Comparison of ENCODE assay signal across 2 cellular contexts in the genomic region with DNA sequence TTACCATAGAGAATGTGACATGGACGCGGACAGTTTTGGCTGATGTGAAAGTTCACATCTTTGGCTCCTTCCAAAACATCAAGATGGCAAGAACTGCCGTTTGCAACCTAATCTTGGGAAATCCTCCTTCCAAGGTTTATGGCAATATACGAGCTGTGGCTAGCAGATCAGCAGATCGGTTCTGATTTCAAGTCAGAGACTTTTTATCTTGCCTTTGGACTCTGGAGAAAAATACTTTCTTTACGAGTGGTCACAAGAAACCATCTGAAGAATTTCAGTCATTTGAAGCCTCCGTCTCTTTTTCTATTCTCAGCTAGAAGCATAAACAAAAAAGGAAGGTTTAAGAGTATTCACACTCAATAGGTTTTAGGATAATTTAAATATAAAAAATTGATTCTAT.
TF ChIP-seq lines count a peak whose summit lies in the region.

No MANE protein-coding gene starts in this region.

TF ChIP-seq in IMR-90, 13 proteins besides CTCF, POLR2A, EP300 and RAD21:
- TF ChIP-seq BHLHE40 (IDR thresholded peaks at IDR 0.05; ENCODE audit: low read depth, low read length) (no peak), CHD1 (IDR thresholded peaks at IDR 0.05; ENCODE audit: low read depth, low read length) (no peak), RFX5 (IDR thresholded peaks at IDR 0.05; ENCODE audit: low read depth, low read length) (no peak), MAFK (IDR thresholded peaks at IDR 0.05; ENCODE audit: low read depth, low read length) (no peak), NFE2L2 (IDR thresholded peaks at IDR 0.05; ENCODE audit: low read depth, low read length) (no peak), RCOR1 (IDR thresholded peaks at IDR 0.05; ENCODE audit: insufficient replicate concordance, low read length) (no peak), MXI1 (IDR thresholded peaks at IDR 0.05; ENCODE audit: borderline replicate concordance, low read depth, low read length) (no peak)
- TF ChIP-seq, protein P1, sequence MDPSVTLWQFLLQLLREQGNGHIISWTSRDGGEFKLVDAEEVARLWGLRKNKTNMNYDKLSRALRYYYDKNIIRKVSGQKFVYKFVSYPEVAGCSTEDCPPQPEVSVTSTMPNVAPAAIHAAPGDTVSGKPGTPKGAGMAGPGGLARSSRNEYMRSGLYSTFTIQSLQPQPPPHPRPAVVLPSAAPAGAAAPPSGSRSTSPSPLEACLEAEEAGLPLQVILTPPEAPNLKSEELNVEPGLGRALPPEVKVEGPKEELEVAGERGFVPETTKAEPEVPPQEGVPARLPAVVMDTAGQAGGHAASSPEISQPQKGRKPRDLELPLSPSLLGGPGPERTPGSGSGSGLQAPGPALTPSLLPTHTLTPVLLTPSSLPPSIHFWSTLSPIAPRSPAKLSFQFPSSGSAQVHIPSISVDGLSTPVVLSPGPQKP (IDR thresholded peaks at IDR 0.05; ENCODE audit: borderline replicate concordance, low read depth, low read length): no peak

TF ChIP-seq in H1, 55 proteins besides CTCF, POLR2A, EP300 and RAD21:
- TF ChIP-seq CBX8 (IDR thresholded peaks at IDR 0.05; ENCODE audit: borderline replicate concordance, low read depth, low read length) (no peak), CBX5 (IDR thresholded peaks at IDR 0.05; ENCODE audit: low read depth, low read length) (no peak), BCL11A (IDR thresholded peaks at IDR 0.05; ENCODE audit: low read depth in 2 of 2, low read length in 2 of 2) (no peak), HDAC2 (IDR thresholded peaks at IDR 0.05; ENCODE audit: borderline replicate concordance in 1 of 2, low read depth in 2 of 2, low read length in 2 of 2) (no peak), BACH1 (IDR thresholded peaks at IDR 0.05; ENCODE audit: low read length) (no peak), SIX5 (IDR thresholded peaks at IDR 0.05; ENCODE audit: low read depth, low read length) (no peak), RNF2 (IDR thresholded peaks at IDR 0.05; ENCODE audit: borderline replicate concordance, low read depth, low read length, missing control alignments, poor library complexity, severe bottlenecking) (no peak), JUN (IDR thresholded peaks at IDR 0.05; ENCODE audit: low read depth, low read length) (no peak), POU5F1 (IDR thresholded peaks at IDR 0.05; ENCODE audit: low read depth, low read length) (no peak), GTF2F1 (IDR thresholded peaks at IDR 0.05; ENCODE audit: borderline replicate concordance, low read depth, low read length) (no peak), JUND (IDR thresholded peaks at IDR 0.05; ENCODE audit: low read length) (no peak), RBBP5 (IDR thresholded peaks at IDR 0.05; ENCODE audit: borderline replicate concordance, low read depth, low read length) (no peak), CEBPB (IDR thresholded peaks at IDR 0.05; ENCODE audit: low read depth, low read length) (no peak), FOSL1 (IDR thresholded peaks at IDR 0.05; ENCODE audit: insufficient read depth, low read depth, low read length) (no peak)
- TF ChIP-seq, protein P2, sequence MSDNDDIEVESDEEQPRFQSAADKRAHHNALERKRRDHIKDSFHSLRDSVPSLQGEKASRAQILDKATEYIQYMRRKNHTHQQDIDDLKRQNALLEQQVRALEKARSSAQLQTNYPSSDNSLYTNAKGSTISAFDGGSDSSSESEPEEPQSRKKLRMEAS (IDR thresholded peaks at IDR 0.05): no peak
